ENCODE assay signal across 9 cellular contexts in genomic region chr19:49333426-49334288, GRCh38. TPM values are rescaled to one million over a fixed set of nuclear protein-coding genes. Genes with fewer than 3 reads are reported as not detected.
DNase-seq lines count a peak whose midpoint lies in the region; ATAC-seq and TF ChIP-seq lines count a peak whose summit lies in the region.
"Had no signal": no experiment of that assay in that cellular context is flagged by ENCODE, and none has a peak within 500 bp of the region (broad histone marks: within the 10 kb centered on the region; RNA-seq: fewer than 3 reads in every experiment).

No MANE protein-coding gene starts in this region.

- peak overlapping the region; percentile 93 to 99 for H3K27ac Mint-ChIP-seq in stimulated activated naive CD8-positive, alpha-beta T cell treated with anti-CD3 and anti-CD28 coated beads, Interleukin-15, amount 100 ng/mL, for 72 hours

- H3K4me3 ChIP-seq in BE2C (ENCODE audit: low read depth, low read length): no peak overlapping the region

- peaks cover 94% of the 10 kb centered on the region for H3K4me1 Mint-ChIP-seq in stimulated activated naive CD8-positive, alpha-beta T cell treated with anti-CD3 and anti-CD28 coated beads, Interleukin-15, amount 100 ng/mL, for 72 hours

- H3K4me3 Mint-ChIP-seq in stimulated activated naive CD8-positive, alpha-beta T cell treated with anti-CD3 and anti-CD28 coated beads, Interleukin-15, amount 100 ng/mL, for 72 hours: peak overlapping the region; percentile 82 to 93

- peak; percentile 53 for ATAC-seq in GM19324 (IDR thresholded peaks at IDR 0.05; ENCODE audit: low FRiP score, unreplicated experiment)
- ATAC-seq in stimulated activated naive CD8-positive, alpha-beta T cell treated with anti-CD3 and anti-CD28 coated beads, Interleukin-15, amount 100 ng/mL, for 72 hours: peak; percentile 82
- ATAC-seq in GM18870 (IDR thresholded peaks at IDR 0.05; ENCODE audit: unreplicated experiment): no peak

- H3K4me1 ChIP-seq in BE2C: no peaks in the 10 kb centered on the region

- H3K27me3 Mint-ChIP-seq in stimulated activated naive CD8-positive, alpha-beta T cell treated with anti-CD3 and anti-CD28 coated beads, Interleukin-15, amount 100 ng/mL, for 72 hours: no peaks in the 10 kb centered on the region

- DNase-seq in KBM-7: peak; percentile 43
- peak; percentile 49 for DNase-seq in activated T-cell treated with anti-CD3 and anti-CD28 coated beads for 4 hours
- peak; percentile 29 to 46 for DNase-seq in lung microvascular endothelial cell (ENCODE audit: low read depth in 2 of 2)
- peak; percentile 44 to 75 for DNase-seq in stimulated activated naive CD8-positive, alpha-beta T cell treated with anti-CD3 and anti-CD28 coated beads, Interleukin-15, amount 100 ng/mL, for 72 hours
- no peak for DNase-seq in NCI-H1105 (lab: John Stamatoyannopoulos, UW)
- no peak for DNase-seq in BE2C

- no peak for TF ChIP-seq CTCF in BE2C (IDR thresholded peaks at IDR 0.05; ENCODE audit: low read depth, low read length)

- H3K9me3 Mint-ChIP-seq in stimulated activated naive CD8-positive, alpha-beta T cell treated with anti-CD3 and anti-CD28 coated beads, Interleukin-15, amount 100 ng/mL, for 72 hours: no peaks in the 10 kb centered on the region

- no peaks in the 10 kb centered on the region for H3K36me3 ChIP-seq in BE2C

- no peaks in the 10 kb centered on the region for H3K27me3 ChIP-seq in BE2C

- in situ Hi-C loops in KBM-7 (cut with MboI; ENCODE audit: low pct_unique_long_range_greater_than_20kb, low sequenced_read_pairs): no loop called here

- no peaks in the 10 kb centered on the region for H3K9me3 ChIP-seq in BE2C

RNA-seq across cellular contexts. Expression of gene CD37, which starts 1.5 kb away (rescaled TPM):
- total RNA-seq in lung microvascular endothelial cell: not detected in 2 replicates
- polyA plus RNA-seq in BE2C (2012; ENCODE audit: insufficient read depth, insufficient read length, low read depth): 1.2 TPM
- total RNA-seq: kidney epithelial cell had no signal

RNA-seq across cellular contexts. Expression of gene SLC6A16, which starts 8.7 kb away (rescaled TPM):
- 0.20 and 0.22 TPM in 2 replicates for total RNA-seq in lung microvascular endothelial cell
- polyA plus RNA-seq in BE2C (2012; ENCODE audit: insufficient read depth, insufficient read length, low read depth): 0.74 TPM

RNA-seq across cellular contexts. Expression of gene TEAD2, which starts 28.6 kb away (rescaled TPM):
- total RNA-seq in lung microvascular endothelial cell: 51.4 and 57.1 TPM in 2 replicates
- 2.3 TPM for polyA plus RNA-seq in BE2C (2012; ENCODE audit: insufficient read depth, insufficient read length, low read depth)

RNA-seq across cellular contexts. Expression of gene DKKL1, which starts 30.0 kb away (rescaled TPM):
- total RNA-seq in lung microvascular endothelial cell: 0.22 and 0.40 TPM in 2 replicates
- not detected for polyA plus RNA-seq in BE2C (2012; ENCODE audit: insufficient read depth, insufficient read length, low read depth)

RNA-seq across cellular contexts. Expression of gene KASH5, which starts 54.4 kb away (rescaled TPM):
- not detected in 2 replicates for total RNA-seq in lung microvascular endothelial cell
- not detected for polyA plus RNA-seq in BE2C (2012; ENCODE audit: insufficient read depth, insufficient read length, low read depth)
- total RNA-seq: kidney epithelial cell had no signal

Comparison
In these comparisons a context has a peak if more than half of its experiments do, and no peak if none do; other contexts are left out.
1. DNase-seq: peak in KBM-7 (single experiment), activated T-cell treated with anti-CD3 and anti-CD28 coated beads for 4 hours (single experiment), lung microvascular endothelial cell (2 of 2) and stimulated activated naive CD8-positive, alpha-beta T cell treated with anti-CD3 and anti-CD28 coated beads, Interleukin-15, amount 100 ng/mL, for 72 hours (2 of 2); none in NCI-H1105 (single experiment) and BE2C (single experiment).